ENCODE assay signal across 9 cellular contexts in the genomic region with DNA sequence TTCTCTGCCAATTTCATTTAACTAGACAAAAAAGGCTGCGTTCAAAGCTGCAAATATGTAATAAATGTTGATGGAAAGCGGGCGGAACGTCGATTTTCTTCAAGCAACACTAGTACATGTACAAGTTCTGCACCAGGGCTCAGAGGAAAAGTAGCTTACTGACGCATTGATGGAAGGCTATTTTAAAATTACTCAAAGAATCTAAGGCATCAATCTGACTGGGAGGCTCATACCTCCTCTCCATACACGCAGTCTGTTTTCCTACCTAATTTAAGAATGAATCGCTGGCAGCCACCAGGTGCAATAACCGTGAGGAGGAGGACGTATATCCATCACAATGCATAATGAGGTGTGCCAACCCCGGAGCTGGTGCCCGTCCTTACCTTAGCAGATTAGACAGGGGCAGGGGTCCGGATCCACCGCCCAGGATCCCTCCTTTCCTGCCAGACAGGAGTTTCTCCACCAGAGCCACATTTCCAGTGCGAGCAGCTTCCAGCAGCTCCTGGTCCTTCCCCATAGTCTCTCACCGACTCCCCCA. TPM values are rescaled to one million over a fixed set of nuclear protein-coding genes. Genes with fewer than 3 reads are reported as not detected.
DNase-seq lines count a peak whose midpoint lies in the region; ATAC-seq and TF ChIP-seq lines count a peak whose summit lies in the region.
"Had no signal": no experiment of that assay in that cellular context is flagged by ENCODE, and none has a peak within 500 bp of the region (broad histone marks: within the 10 kb centered on the region; RNA-seq: fewer than 3 reads in every experiment).

No MANE protein-coding gene starts in this region.

- H3K36me3 ChIP-seq in ACC112 (ENCODE audit: insufficient read depth, low read length), result no peaks in the 10 kb centered on the region
- no peaks in the 10 kb centered on the region for H3K36me3 ChIP-seq in lower lobe of right lung
- no peaks in the 10 kb centered on the region for H3K36me3 ChIP-seq in upper lobe of right lung

- peaks cover 7% of the 10 kb centered on the region; the same call in 1 of the 2 replicates for H3K27me3 ChIP-seq in ACC112 (ENCODE audit: insufficient read depth, low read length)
- H3K27me3 ChIP-seq in lower lobe of right lung (ENCODE audit: low read depth), result peaks cover 16% of the 10 kb centered on the region
- H3K27me3 ChIP-seq in upper lobe of right lung, result peaks cover 3% of the 10 kb centered on the region

- H3K9me3 ChIP-seq in lower lobe of right lung, result no peaks in the 10 kb centered on the region
- H3K9me3 ChIP-seq in upper lobe of right lung, result no peaks in the 10 kb centered on the region

- DNase-seq in NCI-H1105 (lab: John Stamatoyannopoulos, UW) (peak; percentile 53), astrocyte of the hippocampus (ENCODE audit: low read depth, low spot score) (peak; percentile 16), lower lobe of right lung (no peak), upper lobe of right lung (no peak), activated gamma-delta T cell treated with Interleukin-2 at 50 U/mL for 16 hours (no peak), HT-29 (ENCODE audit: low spot score) (no peak)

- H3K4me1 ChIP-seq in ACC112 (ENCODE audit: control insufficient read depth, insufficient read depth, low read length, unreplicated experiment) (peaks cover 8% of the 10 kb centered on the region), lower lobe of right lung (peaks cover 14% of the 10 kb centered on the region), upper lobe of right lung (peaks cover 6% of the 10 kb centered on the region)

- TF ChIP-seq CTCF in lower lobe of right lung (IDR thresholded peaks at IDR 0.05) (no peak), upper lobe of right lung (IDR thresholded peaks at IDR 0.05) (no peak)

- H2AFZ ChIP-seq in ACC112 (ENCODE audit: low read length, unreplicated experiment), result no peak overlapping the region

- no peaks in the 10 kb centered on the region for H3K79me2 ChIP-seq in ACC112 (ENCODE audit: control insufficient read depth, insufficient read depth, low read length, unreplicated experiment)

- H3K4me3 ChIP-seq in ACC112 (ENCODE audit: low read depth, low read length), result peak overlapping the region; percentile 88
- H3K4me3 ChIP-seq in lower lobe of right lung, result peak overlapping the region; percentile 57
- H3K4me3 ChIP-seq in upper lobe of right lung, result peak overlapping the region; percentile 51

- no peak overlapping the region for H3K27ac ChIP-seq in ACC112 (ENCODE audit: low read depth, low read length)
- H3K27ac ChIP-seq in lower lobe of right lung, result no peak overlapping the region
- no peak overlapping the region for H3K27ac ChIP-seq in upper lobe of right lung

- intact Hi-C loops in lower lobe of right lung (cut with DNase I) (no loop called here), upper lobe of right lung (cut with DNase I) (no loop called here)

- peak in 1 of 2 donors; percentile 28 for ATAC-seq in lower lobe of right lung
- ATAC-seq in upper lobe of right lung, result no peak
- no peak for ATAC-seq in GM18520 (IDR thresholded peaks at IDR 0.05; ENCODE audit: unreplicated experiment)

RNA-seq across cellular contexts. Expression of gene ANKS1B, which starts 0.9 kb away (rescaled TPM):
- total RNA-seq in lower lobe of right lung (4.0 TPM), upper lobe of right lung (5.3 TPM)
- not detected in 2 replicates for total RNA-seq in HT-29 (2014; rRNA removed; shearing (Covaris generic))
- total RNA-seq: GM12878 had no signal

Comparison
In these comparisons a context has a peak if more than half of its experiments do, and no peak if none do; other contexts are left out.
1. DNase-seq: peak in NCI-H1105 (single experiment) and astrocyte of the hippocampus (single experiment); none in lower lobe of right lung (single experiment), upper lobe of right lung (single experiment), activated gamma-delta T cell treated with Interleukin-2 at 50 U/mL for 16 hours (single experiment) and HT-29 (single experiment).
2. Peak in every context shown above with its lines, with median percentiles within 50 percentile points of each other: H3K4me3 ChIP-seq.